In the genomic region with DNA sequence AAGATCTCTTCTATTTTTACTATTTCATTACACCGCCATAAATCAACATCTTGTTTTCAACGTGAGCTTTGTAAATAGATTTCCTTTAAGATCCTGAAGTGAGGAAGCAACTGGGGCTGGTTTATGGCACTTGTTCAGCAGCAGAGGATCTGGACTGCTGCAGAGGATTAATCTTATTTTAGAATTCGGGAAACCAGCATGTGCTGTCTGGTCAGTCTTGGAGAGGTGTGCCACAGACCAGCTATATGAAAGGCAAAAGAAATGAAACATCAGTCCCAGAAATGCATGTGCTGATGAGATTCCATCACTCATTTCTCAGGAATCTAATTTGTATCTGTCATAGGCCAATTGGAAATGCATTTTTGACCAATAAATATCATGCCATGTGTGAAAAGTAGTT, we compare ENCODE assay signal across 17 cellular contexts. TPM values are rescaled to one million over a fixed set of nuclear protein-coding genes. Genes with fewer than 3 reads are reported as not detected.
"Had no signal": no experiment of that assay in that cellular context is flagged by ENCODE, and none has a peak within 500 bp of the region (broad histone marks: within the 10 kb centered on the region; RNA-seq: fewer than 3 reads in every experiment).

No MANE protein-coding gene starts in this region.

- H3K27ac ChIP-seq: gastrocnemius medialis, heart right ventricle, parathyroid adenoma, prostate gland, right lobe of liver, stomach, thoracic aorta, transverse colon had no signal

- H3K4me3 ChIP-seq: gastrocnemius medialis, heart right ventricle, prostate gland, right lobe of liver, stomach, thoracic aorta, transverse colon had no signal

- H3K79me2 ChIP-seq: parathyroid adenoma had no signal

- H2AFZ ChIP-seq: parathyroid adenoma had no signal

- H3K4me1 Mint-ChIP-seq: mesothelial cell of epicardium had no signal

- DNase-seq: effector memory CD4-positive, alpha-beta T cell; gastrocnemius medialis; heart right ventricle; hypothalamus; occipital lobe; right lobe of liver; stimulated activated naive CD4-positive, alpha-beta T cell; stomach; substantia nigra; transverse colon had no signal

- H3K36me3 ChIP-seq: gastrocnemius medialis, heart right ventricle, prostate gland, right lobe of liver, stomach, thoracic aorta, transverse colon had no signal

- H3K9me3 Mint-ChIP-seq: mesothelial cell of epicardium, nephron had no signal

- H3K36me3 Mint-ChIP-seq: mesothelial cell of epicardium had no signal

- H3K27ac Mint-ChIP-seq: mesothelial cell of epicardium, nephron had no signal

- H3K4me1 ChIP-seq: gastrocnemius medialis, parathyroid adenoma, prostate gland, right lobe of liver, stomach, transverse colon had no signal

- H3K4me3 Mint-ChIP-seq: mesothelial cell of epicardium, nephron had no signal

- ATAC-seq: esophagus mucosa, gastrocnemius medialis, heart right ventricle, right lobe of liver had no signal

- H3K9me3 ChIP-seq: gastrocnemius medialis, heart right ventricle, prostate gland, right lobe of liver, stomach, thoracic aorta, transverse colon had no signal

- H3K9ac ChIP-seq: parathyroid adenoma had no signal

RNA-seq across cellular contexts. Expression of a gene that starts 45.8 kb away (rescaled TPM):
- total RNA-seq: esophagus mucosa, gastrocnemius medialis, prostate gland, right lobe of liver, thoracic aorta, ureter had no signal
- polyA plus RNA-seq: stomach had no signal
